Comparison of ENCODE assay signal across 26 cellular contexts in the genomic region with DNA sequence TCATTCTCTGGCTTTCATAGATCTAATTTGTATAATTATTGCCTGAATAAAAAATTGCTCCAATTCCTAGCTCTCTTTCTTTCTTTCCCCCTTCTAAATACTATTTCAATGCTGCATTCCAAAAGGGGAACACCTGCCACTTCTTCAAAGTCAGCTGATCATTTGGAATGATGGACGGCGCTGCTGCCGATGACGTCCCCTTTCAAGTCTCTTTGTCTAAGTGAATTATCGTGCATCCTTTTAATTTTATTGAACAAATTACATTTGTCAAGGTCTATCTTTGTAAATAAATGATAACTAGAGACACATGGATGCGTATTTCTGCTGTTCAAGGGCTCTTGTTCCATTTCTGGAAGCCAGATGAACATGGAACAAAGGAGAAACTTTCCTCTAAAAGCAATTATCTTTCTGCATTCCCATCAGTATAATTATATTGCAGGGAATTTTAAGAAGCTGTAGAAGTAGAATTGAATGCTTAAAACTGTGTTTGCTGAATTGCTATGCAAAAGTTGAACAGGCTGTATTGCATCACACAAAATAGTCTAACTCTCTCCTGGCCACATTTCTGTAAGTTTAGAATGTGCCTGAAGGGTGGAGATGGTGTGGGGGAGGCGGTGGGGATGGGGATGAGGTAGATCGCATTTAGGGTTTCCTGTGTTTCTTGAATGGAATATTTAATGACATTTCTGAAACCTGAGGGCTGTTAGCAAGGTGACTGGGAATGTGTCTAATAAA.
"Had no signal": no experiment of that assay in that cellular context is flagged by ENCODE, and none has a peak within 500 bp of the region (broad histone marks: within the 10 kb centered on the region; RNA-seq: fewer than 3 reads in every experiment).

No MANE protein-coding gene starts in this region.

- H3K4me3 ChIP-seq: colonic mucosa, PC-9 had no signal

- H3K36me3 ChIP-seq: colonic mucosa had no signal

- DNase-seq: activated CD4-positive, alpha-beta memory T cell treated with anti-CD3 and anti-CD28 coated beads for 36 hours; activated CD4-positive, alpha-beta T cell treated with anti-CD3 and anti-CD28 coated beads, Interleukin-2, amount 10 ng/mL, durations not matched to agents 7 days and 5 days; activated CD4-positive, CD25-positive, alpha-beta regulatory T cell; activated CD8-positive, alpha-beta memory T cell treated with anti-CD3 and anti-CD28 coated beads for 24 hours; activated effector memory CD4-positive, alpha-beta T cell treated with anti-CD3 and anti-CD28 coated beads, Interleukin-2, amount 50 U/mL, for 16 hours; activated naive CD4-positive, alpha-beta T cell treated with anti-CD3 and anti-CD28 coated beads for 36 hours; activated T-cell treated with anti-CD3 and anti-CD28 coated beads, Interleukin-2, amount 50 U/mL, for 4 hours; anterior cingulate cortex; caudate nucleus; colonic mucosa; Karpas-422; MM.1S; NCI-H1092; NCI-H1436; NCI-H1694 treated with DMSO at 0.1 percent for 48 hours; NCI-H2029 treated with DMSO at 0.1 percent for 48 hours; NCI-H2171; NCI-H2227 treated with DMSO at 0.1 percent for 48 hours; NCI-H524; NCI-H774; PC-9; SHP77 treated with DMSO at 0.1 percent for 48 hours; T-cell; T-helper 2 cell; T1000 had no signal

- H3K27ac ChIP-seq: colonic mucosa, PC-9, VCaP had no signal

- H3K4me1 ChIP-seq: colonic mucosa had no signal

- H3K4me2 ChIP-seq: PC-9 had no signal

- ATAC-seq: activated T-cell treated with anti-CD3 and anti-CD28 coated beads, Interleukin-2, amount 50 U/mL, for 4 hours; T-cell had no signal

- H3K27me3 ChIP-seq: colonic mucosa had no signal

- H2AFZ ChIP-seq: PC-9 had no signal

- H3K9me3 ChIP-seq: colonic mucosa had no signal
